15 cellular contexts compared by ENCODE assay signal in the genomic region with DNA sequence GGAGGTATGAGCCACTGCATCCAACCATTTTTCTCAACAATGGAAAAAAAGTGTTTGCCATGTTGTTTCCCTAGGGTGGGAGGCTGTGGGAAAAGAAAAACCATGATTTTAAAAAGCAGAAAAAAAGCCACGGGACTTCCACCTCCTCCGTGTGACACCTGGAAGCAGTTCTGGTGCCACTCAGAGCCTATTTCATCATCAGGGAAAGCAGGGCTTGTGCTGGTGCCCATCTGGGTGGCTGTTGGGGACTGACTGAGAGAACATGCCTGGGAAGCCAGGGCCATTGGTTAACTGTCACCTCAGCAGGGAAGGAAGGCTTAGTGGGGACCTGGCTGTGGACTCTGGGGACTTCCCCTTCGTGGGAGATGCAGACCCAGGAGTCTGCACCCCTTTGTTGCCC. TPM values are rescaled to one million over a fixed set of nuclear protein-coding genes. Genes with fewer than 3 reads are reported as not detected.
"Had no signal": no experiment of that assay in that cellular context is flagged by ENCODE, and none has a peak within 500 bp of the region (broad histone marks: within the 10 kb centered on the region; RNA-seq: fewer than 3 reads in every experiment).

No MANE protein-coding gene starts in this region.

- H3K4me1 Mint-ChIP-seq: activated B cell treated with CpG ODN at 0.5 μM for 24 hours, memory B cell, T-helper 17 cell had no signal

- H3K27me3 ChIP-seq: esophagus muscularis mucosa, ovary, transverse colon had no signal

- H3K4me3 Mint-ChIP-seq: activated B cell treated with CpG ODN at 0.5 μM for 24 hours, immature natural killer cell, memory B cell, T-helper 17 cell had no signal

- H3K36me3 Mint-ChIP-seq: activated naive CD4-positive, alpha-beta T cell treated with anti-CD3 and anti-CD28 coated beads, Interleukin-2, amount 50 U/mL, for 72 hours; immature natural killer cell; memory B cell had no signal

- H3K9me3 ChIP-seq: esophagus muscularis mucosa, ovary, transverse colon had no signal

- ATAC-seq: activated naive CD4-positive, alpha-beta T cell treated with anti-CD3 and anti-CD28 coated beads, Interleukin-2, amount 50 U/mL, for 72 hours; T-helper 17 cell had no signal

- H3K27ac ChIP-seq: esophagus muscularis mucosa, transverse colon had no signal

- DNase-seq: activated B cell treated with CpG ODN at 0.5 μM for 24 hours; activated CD4-positive, alpha-beta T cell treated with anti-CD3 and anti-CD28 coated beads, Interleukin-2, amount 50 U/mL, for 1 hour; cerebellar nuclear complex; immature natural killer cell; left cardiac atrium; ovary; T-helper 17 cell; transverse colon had no signal

- H3K36me3 ChIP-seq: esophagus muscularis mucosa, ovary, transverse colon had no signal

- H3K4me3 ChIP-seq: esophagus muscularis mucosa, ovary, transverse colon had no signal

- H3K9me3 Mint-ChIP-seq: activated B cell treated with CpG ODN at 0.5 μM for 24 hours; activated naive CD4-positive, alpha-beta T cell treated with anti-CD3 and anti-CD28 coated beads, Interleukin-2, amount 50 U/mL, for 72 hours; immature natural killer cell; memory B cell; nephron had no signal

- H3K4me1 ChIP-seq: transverse colon had no signal

- H3K27me3 Mint-ChIP-seq: activated B cell treated with CpG ODN at 0.5 μM for 24 hours had no signal

- H3K27ac Mint-ChIP-seq: activated B cell treated with CpG ODN at 0.5 μM for 24 hours; activated naive CD4-positive, alpha-beta T cell treated with anti-CD3 and anti-CD28 coated beads, Interleukin-2, amount 50 U/mL, for 72 hours; immature natural killer cell; memory B cell; T-helper 17 cell had no signal

RNA-seq across cellular contexts. Expression of gene RNU5B-1, which starts 7.3 kb away (rescaled TPM):
- total RNA-seq: activated B cell treated with CpG ODN at 0.5 μM for 24 hours; activated naive CD4-positive, alpha-beta T cell treated with anti-CD3 and anti-CD28 coated beads, Interleukin-2, amount 50 U/mL, for 72 hours; dermis microvascular lymphatic vessel endothelial cell; esophagus muscularis mucosa; fibroblast of villous mesenchyme; skeletal muscle tissue; T-helper 17 cell; transverse colon had no signal
- polyA plus RNA-seq: immature natural killer cell, ovary had no signal

RNA-seq across cellular contexts. Expression of gene RNU5A-1, which starts 15.9 kb away (rescaled TPM):
- total RNA-seq: activated B cell treated with CpG ODN at 0.5 μM for 24 hours; activated naive CD4-positive, alpha-beta T cell treated with anti-CD3 and anti-CD28 coated beads, Interleukin-2, amount 50 U/mL, for 72 hours; dermis microvascular lymphatic vessel endothelial cell; esophagus muscularis mucosa; fibroblast of villous mesenchyme; left cardiac atrium; ovary; skeletal muscle tissue; T-helper 17 cell; transverse colon had no signal
- polyA plus RNA-seq: immature natural killer cell, ovary had no signal
